In genomic region chr12:115075552-115076170, GRCh38 we compare ENCODE assay signal across 19 cellular contexts.
"Had no signal": no experiment of that assay in that cellular context is flagged by ENCODE, and none has a peak within 500 bp of the region (broad histone marks: within the 10 kb centered on the region; RNA-seq: fewer than 3 reads in every experiment).

No MANE protein-coding gene starts in this region.

- H3K79me2 ChIP-seq: hepatocyte had no signal

- H3K27me3 ChIP-seq: hepatocyte, upper lobe of left lung had no signal

- ATAC-seq: activated T-cell treated with anti-CD3 and anti-CD28 coated beads, Interleukin-2, amount 50 U/mL, for 72 hours; left ventricle myocardium superior; natural killer cell had no signal

- DNase-seq: activated CD4-positive, alpha-beta T cell treated with anti-CD3 and anti-CD28 coated beads for 4 hours; activated CD4-positive, alpha-beta T cell treated with anti-CD3 and anti-CD28 coated beads, Interleukin-2, amount 50 U/mL, for 48 hours; activated CD4-positive, CD25-positive, alpha-beta regulatory T cell; activated effector memory CD4-positive, alpha-beta T cell treated with Interleukin-2 at 50 U/mL for 16 hours; activated naive CD4-positive, alpha-beta T cell treated with anti-CD3 and anti-CD28 coated beads, Interleukin-2, amount 10 ng/mL, durations not matched to agents 7 days and 5 days; activated T-cell treated with anti-CD3 and anti-CD28 coated beads, Interleukin-2, amount 50 U/mL, for 72 hours; cerebellar nuclear complex; effector CD8-positive, alpha-beta T cell; glutamatergic neuron; left ventricle myocardium superior; mammary epithelial cell; midbrain; natural killer cell; retina; stimulated activated CD4-positive, alpha-beta T cell treated with anti-CD3 and anti-CD28 coated beads, Interleukin-2, amount 100 ng/mL, for 48 hours; stimulated activated naive CD4-positive, alpha-beta T cell; T1000; upper lobe of left lung had no signal

- H3K27ac ChIP-seq: hepatocyte, upper lobe of left lung had no signal

- H3K4me3 ChIP-seq: hepatocyte, upper lobe of left lung had no signal

- H2AFZ ChIP-seq: hepatocyte had no signal

- H3K4me2 ChIP-seq: hepatocyte had no signal

- H3K36me3 ChIP-seq: upper lobe of left lung had no signal
